In genomic region chr11:1834132-1834610, GRCh38 we compare ENCODE assay signal across 1 cellular context.
TF ChIP-seq lines count a peak whose summit lies in the region.

No MANE protein-coding gene starts in this region.

TF ChIP-seq in HepG2, 621 proteins besides CTCF, POLR2A, EP300 and RAD21 (continued from another document and continues in another):
- TF ChIP-seq STAT6 (CRISPR knock-in tag; IDR thresholded peaks at IDR 0.05; ENCODE audit: borderline replicate concordance) (no peak), JUNB (CRISPR knock-in tag; IDR thresholded peaks at IDR 0.05; ENCODE audit: borderline replicate concordance) (peak; percentile 91), ZSCAN29 (CRISPR knock-in tag; conservative IDR thresholded peaks at IDR 0.05) (no peak), TFE3 (CRISPR knock-in tag; IDR thresholded peaks at IDR 0.05) (peak; percentile 40; the same call in 1 of the 2 replicates), CSRNP2 (CRISPR knock-in tag; conservative IDR thresholded peaks at IDR 0.05; ENCODE audit: low read depth) (no peak), ZNF782 (CRISPR knock-in tag; IDR thresholded peaks at IDR 0.05; ENCODE audit: borderline replicate concordance) (no peak), SALL1 (CRISPR knock-in tag; IDR thresholded peaks at IDR 0.05) (peak; percentile 59; the same call in 1 of the 2 replicates), ZNF639 (CRISPR knock-in tag; conservative IDR thresholded peaks at IDR 0.05) (no peak), PLSCR1 (CRISPR knock-in tag; IDR thresholded peaks at IDR 0.05; ENCODE audit: borderline replicate concordance) (no peak), NFIC (IDR thresholded peaks at IDR 0.05; ENCODE audit: low read length) (no peak), ZNF513 (CRISPR knock-in tag; conservative IDR thresholded peaks at IDR 0.05) (no peak), ZMAT3 (CRISPR knock-in tag; conservative IDR thresholded peaks at IDR 0.05) (peak; percentile 79; the same call in 1 of the 2 replicates), MIER2 (CRISPR knock-in tag; IDR thresholded peaks at IDR 0.05) (0 out of 2 replicates have a peak, but pooled peaks have one; percentile 32), RFX1 (IDR thresholded peaks at IDR 0.05) (no peak), DPF2 (CRISPR knock-in tag; IDR thresholded peaks at IDR 0.05; ENCODE audit: borderline replicate concordance, low read depth) (0 out of 2 replicates have a peak, but pooled peaks have one; percentile 24), ZFX (CRISPR knock-in tag; IDR thresholded peaks at IDR 0.05; ENCODE audit: low read depth) (peak; percentile 71; the same call in 1 of the 2 replicates), ZNF33B (CRISPR knock-in tag; IDR thresholded peaks at IDR 0.05) (no peak), ZC3H13 (CRISPR knock-in tag; IDR thresholded peaks at IDR 0.05) (0 out of 2 replicates have a peak, but pooled peaks have one; percentile 11), ZNF768 (CRISPR knock-in tag; IDR thresholded peaks at IDR 0.05) (no peak), PRPF4 (IDR thresholded peaks at IDR 0.05; ENCODE audit: low read depth, low read length, poor library complexity, severe bottlenecking) (no peak), ZMAT5 (CRISPR knock-in tag; IDR thresholded peaks at IDR 0.05; ENCODE audit: borderline replicate concordance, low read depth) (no peak), RBAK (CRISPR knock-in tag; IDR thresholded peaks at IDR 0.05) (no peak), POGK (CRISPR knock-in tag; conservative IDR thresholded peaks at IDR 0.05) (0 out of 2 replicates have a peak, but pooled peaks have one; percentile 28), ZZZ3 (CRISPR knock-in tag; IDR thresholded peaks at IDR 0.05; ENCODE audit: borderline replicate concordance) (no peak), RXRB (CRISPR knock-in tag; IDR thresholded peaks at IDR 0.05; ENCODE audit: borderline replicate concordance) (peak; percentile 51; the same call in 1 of the 2 replicates), PRMT3 (CRISPR knock-in tag; IDR thresholded peaks at IDR 0.05; ENCODE audit: borderline replicate concordance, low read depth) (no peak), ZNF776 (CRISPR knock-in tag; IDR thresholded peaks at IDR 0.05) (0 out of 2 replicates have a peak, but pooled peaks have one; percentile 38), DNMT1 (CRISPR knock-in tag; IDR thresholded peaks at IDR 0.05) (0 out of 2 replicates have a peak, but pooled peaks have one; percentile 8), TEAD3 (CRISPR knock-in tag; optimal IDR thresholded peaks at IDR 0.05; ENCODE audit: borderline replicate concordance) (peak; percentile 96), ZGPAT (CRISPR knock-in tag; IDR thresholded peaks at IDR 0.05) (peak; percentile 68; the same call in 1 of the 2 replicates), CREB3 (CRISPR knock-in tag; IDR thresholded peaks at IDR 0.05) (no peak), MLXIP (CRISPR knock-in tag; IDR thresholded peaks at IDR 0.05; ENCODE audit: borderline replicate concordance) (no peak), YEATS4 (CRISPR knock-in tag; IDR thresholded peaks at IDR 0.05; ENCODE audit: borderline replicate concordance) (no peak), ELF3 (CRISPR knock-in tag; IDR thresholded peaks at IDR 0.05) (peak; percentile 68), SRSF4 (IDR thresholded peaks at IDR 0.05; ENCODE audit: low read depth, low read length, poor library complexity, severe bottlenecking) (no peak), HDAC1 (CRISPR knock-in tag; IDR thresholded peaks at IDR 0.05) (no peak; the same call in 1 of the 2 replicates), ZSCAN25 (CRISPR knock-in tag; IDR thresholded peaks at IDR 0.05) (peak; percentile 97), SMARCC2 (IDR thresholded peaks at IDR 0.05) (no peak), DZIP1 (CRISPR knock-in tag; IDR thresholded peaks at IDR 0.05) (peak; percentile 97)
